12 cellular contexts compared by ENCODE assay signal in genomic region chr1:116999596-116999995, GRCh38. TPM values are rescaled to one million over a fixed set of nuclear protein-coding genes. Genes with fewer than 3 reads are reported as not detected.
DNase-seq lines count a peak whose midpoint lies in the region; ATAC-seq and TF ChIP-seq lines count a peak whose summit lies in the region.
"Had no signal": no experiment of that assay in that cellular context is flagged by ENCODE, and none has a peak within 500 bp of the region (broad histone marks: within the 10 kb centered on the region; RNA-seq: fewer than 3 reads in every experiment).

No MANE protein-coding gene starts in this region.

- DNase-seq in activated naive CD8-positive, alpha-beta T cell treated with anti-CD3 and anti-CD28 coated beads for 36 hours: no peak
- no peak for DNase-seq in T-cell
- DNase-seq in left colon: no peak
- no peak for DNase-seq in anterior cingulate cortex (lab: John Stamatoyannopoulos, UW)
- DNase-seq in activated T-helper 2 cell treated with anti-CD3 and anti-CD28 coated beads, Interferon-gamma antibody, Interleukin-2, Interleukin-4, amounts not matched to agents 10 μg/mL and 5 μg/mL and 100 μg/mL, durations not matched to agents 14 hours and 24 hours and 36 hours (ENCODE audit: low spot score): no peak
- no peak for DNase-seq in GM13976 (ENCODE audit: low spot score)
- DNase-seq: NCI-H1436 treated with DMSO at 0.1 percent for 48 hours, NCI-H2081, NCI-H510A treated with DMSO at 0.1 percent for 48 hours had no signal

- intact Hi-C loops in left colon (cut with DNase I, micrococcal nuclease): no loop called here
- intact Hi-C loops in activated T-helper 2 cell treated with anti-CD3 and anti-CD28 coated beads, Interferon-gamma antibody, Interleukin-2, Interleukin-4, amounts not matched to agents 10 μg/mL and 5 μg/mL and 100 μg/mL, durations not matched to agents 14 hours and 24 hours and 36 hours (cut with micrococcal nuclease): no loop called here

- CTCF ChIA-PET in T-cell (lab: Charles Lee): interaction anchor here in 1 of 2 donors (0.6 kb wide), 1 partner anchor 50 kb away, joined by 3 read pairs; no protein-coding TSS in a partner anchor

- POLR2A ChIA-PET in T-cell (lab: Charles Lee): no interaction called here

- H3K4me3 Mint-ChIP-seq in activated naive CD8-positive, alpha-beta T cell: no peak overlapping the region
- H3K4me3 Mint-ChIP-seq in activated naive CD8-positive, alpha-beta T cell treated with anti-CD3 and anti-CD28 coated beads for 36 hours: no peak overlapping the region
- no peak overlapping the region for H3K4me3 Mint-ChIP-seq in T-cell
- H3K4me3 Mint-ChIP-seq in activated T-helper 2 cell treated with anti-CD3 and anti-CD28 coated beads, Interferon-gamma antibody, Interleukin-2, Interleukin-4, amounts not matched to agents 10 μg/mL and 5 μg/mL and 100 μg/mL, durations not matched to agents 14 hours and 24 hours and 36 hours (ENCODE audit: low read depth): no peak overlapping the region

- in situ Hi-C loops in GM13976 (cut with MboI; ENCODE audit: low sequenced_read_pairs, unreplicated experiment): no loop called here

- no peak for TF ChIP-seq CTCF in GM13976 (IDR thresholded peaks at IDR 0.05; ENCODE audit: borderline replicate concordance, control extremely low read depth, extremely low read depth, insufficient read depth, missing control alignments)

- H3K27me3 Mint-ChIP-seq in activated naive CD8-positive, alpha-beta T cell: no peaks in the 10 kb centered on the region
- no peaks in the 10 kb centered on the region for H3K27me3 Mint-ChIP-seq in activated naive CD8-positive, alpha-beta T cell treated with anti-CD3 and anti-CD28 coated beads for 36 hours
- H3K27me3 Mint-ChIP-seq in T-cell: no peaks in the 10 kb centered on the region
- H3K27me3 Mint-ChIP-seq in activated T-helper 2 cell treated with anti-CD3 and anti-CD28 coated beads, Interferon-gamma antibody, Interleukin-2, Interleukin-4, amounts not matched to agents 10 μg/mL and 5 μg/mL and 100 μg/mL, durations not matched to agents 14 hours and 24 hours and 36 hours (ENCODE audit: low read depth): no peaks in the 10 kb centered on the region

- H3K4me1 Mint-ChIP-seq in activated naive CD8-positive, alpha-beta T cell (ENCODE audit: low read depth): peaks cover 49% of the 10 kb centered on the region
- H3K4me1 Mint-ChIP-seq in activated naive CD8-positive, alpha-beta T cell treated with anti-CD3 and anti-CD28 coated beads for 36 hours: peaks cover 14% of the 10 kb centered on the region
- peaks cover 43 to 49% (median 44%) of the 10 kb centered on the region in 3 donors for H3K4me1 Mint-ChIP-seq in T-cell
- peaks cover 31% of the 10 kb centered on the region for H3K4me1 Mint-ChIP-seq in activated T-helper 2 cell treated with anti-CD3 and anti-CD28 coated beads, Interferon-gamma antibody, Interleukin-2, Interleukin-4, amounts not matched to agents 10 μg/mL and 5 μg/mL and 100 μg/mL, durations not matched to agents 14 hours and 24 hours and 36 hours (ENCODE audit: low read depth)

- no peaks in the 10 kb centered on the region for H3K36me3 Mint-ChIP-seq in activated naive CD8-positive, alpha-beta T cell
- no peaks in the 10 kb centered on the region for H3K36me3 Mint-ChIP-seq in activated naive CD8-positive, alpha-beta T cell treated with anti-CD3 and anti-CD28 coated beads for 36 hours
- no peaks in the 10 kb centered on the region for H3K36me3 Mint-ChIP-seq in T-cell
- peaks cover 3% of the 10 kb centered on the region for H3K36me3 Mint-ChIP-seq in activated T-helper 2 cell treated with anti-CD3 and anti-CD28 coated beads, Interferon-gamma antibody, Interleukin-2, Interleukin-4, amounts not matched to agents 10 μg/mL and 5 μg/mL and 100 μg/mL, durations not matched to agents 14 hours and 24 hours and 36 hours (ENCODE audit: low read depth)

- H3K9me3 Mint-ChIP-seq in activated naive CD8-positive, alpha-beta T cell (ENCODE audit: low read depth): no peaks in the 10 kb centered on the region
- H3K9me3 Mint-ChIP-seq in activated naive CD8-positive, alpha-beta T cell treated with anti-CD3 and anti-CD28 coated beads for 36 hours: peaks cover 3% of the 10 kb centered on the region
- peaks cover 0 to 5% (median 0%) of the 10 kb centered on the region in 3 donors for H3K9me3 Mint-ChIP-seq in T-cell
- peaks cover 6% of the 10 kb centered on the region for H3K9me3 Mint-ChIP-seq in activated T-helper 2 cell treated with anti-CD3 and anti-CD28 coated beads, Interferon-gamma antibody, Interleukin-2, Interleukin-4, amounts not matched to agents 10 μg/mL and 5 μg/mL and 100 μg/mL, durations not matched to agents 14 hours and 24 hours and 36 hours

- no peak for ATAC-seq in T-cell (replicated peaks in 1 of 4)
- ATAC-seq in left colon: peak; percentile 75
- no peak for ATAC-seq in GM18858 (IDR thresholded peaks at IDR 0.05; ENCODE audit: unreplicated experiment)
- ATAC-seq: HCT116 had no signal

- H3K27ac Mint-ChIP-seq in activated naive CD8-positive, alpha-beta T cell: peak overlapping the region; percentile 92
- H3K27ac Mint-ChIP-seq in activated naive CD8-positive, alpha-beta T cell treated with anti-CD3 and anti-CD28 coated beads for 36 hours: no peak overlapping the region
- peak overlapping the region; percentile 90 to 93 for H3K27ac Mint-ChIP-seq in T-cell
- no peak overlapping the region for H3K27ac Mint-ChIP-seq in activated T-helper 2 cell treated with anti-CD3 and anti-CD28 coated beads, Interferon-gamma antibody, Interleukin-2, Interleukin-4, amounts not matched to agents 10 μg/mL and 5 μg/mL and 100 μg/mL, durations not matched to agents 14 hours and 24 hours and 36 hours

RNA-seq across cellular contexts. Expression of gene CD101, which starts 2.0 kb away (rescaled TPM):
- under 1 TPM; 0.12 to 0.47 TPM for total RNA-seq in activated naive CD8-positive, alpha-beta T cell treated with anti-CD3 and anti-CD28 coated beads for 36 hours
- total RNA-seq in T-cell: 10 to 100 TPM in 2 of 5 donors, 1 to 10 TPM in 3; 4.8 to 13.4 (median 5.3) TPM
- total RNA-seq in left colon: 1 to 10 TPM; 2.8 to 3.7 TPM
- 0.18 and 0.25 TPM in 2 replicates for total RNA-seq in activated T-helper 2 cell treated with anti-CD3 and anti-CD28 coated beads, Interferon-gamma antibody, Interleukin-2, Interleukin-4, amounts not matched to agents 10 μg/mL and 5 μg/mL and 100 μg/mL, durations not matched to agents 14 hours and 24 hours and 36 hours

Comparison
In these comparisons a context has a peak if more than half of its experiments do, and no peak if none do; other contexts are left out.
1. H3K27ac Mint-ChIP-seq: peak in activated naive CD8-positive, alpha-beta T cell (single experiment) and T-cell (2 of 2); none in activated naive CD8-positive, alpha-beta T cell treated with anti-CD3 and anti-CD28 coated beads for 36 hours (single experiment) and activated T-helper 2 cell treated with anti-CD3 and anti-CD28 coated beads, Interferon-gamma antibody, Interleukin-2, Interleukin-4, amounts not matched to agents 10 μg/mL and 5 μg/mL and 100 μg/mL, durations not matched to agents 14 hours and 24 hours and 36 hours (single experiment).